In genomic region chr15:80506494-80506893, GRCh38 we compare ENCODE assay signal across 31 cellular contexts.
"Had no signal": no experiment of that assay in that cellular context is flagged by ENCODE, and none has a peak within 500 bp of the region (broad histone marks: within the 10 kb centered on the region; RNA-seq: fewer than 3 reads in every experiment).

No MANE protein-coding gene starts in this region.

- H3K36me3 ChIP-seq: ascending aorta, WERI-Rb-1 had no signal

- H3K4me1 ChIP-seq: ascending aorta, body of pancreas had no signal

- H3K27ac ChIP-seq: ascending aorta, body of pancreas, WERI-Rb-1 had no signal

- H3K9me3 ChIP-seq: ascending aorta, body of pancreas, MG63 had no signal

- H3K27me3 ChIP-seq: ascending aorta, body of pancreas, MG63 had no signal

- H3K4me3 ChIP-seq: ascending aorta, body of pancreas, MG63 had no signal

- DNase-seq: activated CD4-positive, alpha-beta memory T cell treated with anti-CD3 and anti-CD28 coated beads, Interleukin-2, amount 10 ng/mL, durations not matched to agents 7 days and 5 days; activated CD4-positive, alpha-beta T cell treated with anti-CD3 and anti-CD28 coated beads for 1 hour; activated CD4-positive, alpha-beta T cell treated with anti-CD3 and anti-CD28 coated beads for 48 hours; activated CD4-positive, CD25-positive, alpha-beta regulatory T cell; activated CD8-positive, alpha-beta memory T cell treated with anti-CD3 and anti-CD28 coated beads for 24 hours; activated CD8-positive, alpha-beta memory T cell treated with anti-CD3 and anti-CD28 coated beads, Interleukin-2, amount 10 ng/mL, durations not matched to agents 7 days and 5 days; activated CD8-positive, alpha-beta memory T cell treated with anti-CD3 and anti-CD28 coated beads, Interleukin-2, amount 50 U/mL, for 48 hours; activated effector memory CD4-positive, alpha-beta T cell treated with Interleukin-2 at 50 U/mL for 16 hours; activated naive CD4-positive, alpha-beta T cell treated with anti-CD3 and anti-CD28 coated beads, Interleukin-2, amount 10 ng/mL, durations not matched to agents 7 days and 5 days; activated naive CD8-positive, alpha-beta T cell treated with anti-CD3 and anti-CD28 coated beads for 36 hours; activated T-cell treated with anti-CD3 and anti-CD28 coated beads, Interleukin-2, amount 50 U/mL, for 48 hours; amygdala; body of pancreas; caudate nucleus; cerebellar nuclear complex; Kasumi-1; KG1; MG63; NCI-H1048; NCI-H1105 treated with DMSO at 0.1 percent for 48 hours; NCI-H1436; NCI-H1694 treated with DMSO at 0.1 percent for 48 hours; NCI-H2029; NCI-H345; NCI-H524 treated with DMSO at 0.1 percent for 48 hours; SIG-M5; SW 1271; T-helper 1 cell; T1000; WERI-Rb-1 had no signal
